Comparison of ENCODE assay signal across 13 cellular contexts in the genomic region with DNA sequence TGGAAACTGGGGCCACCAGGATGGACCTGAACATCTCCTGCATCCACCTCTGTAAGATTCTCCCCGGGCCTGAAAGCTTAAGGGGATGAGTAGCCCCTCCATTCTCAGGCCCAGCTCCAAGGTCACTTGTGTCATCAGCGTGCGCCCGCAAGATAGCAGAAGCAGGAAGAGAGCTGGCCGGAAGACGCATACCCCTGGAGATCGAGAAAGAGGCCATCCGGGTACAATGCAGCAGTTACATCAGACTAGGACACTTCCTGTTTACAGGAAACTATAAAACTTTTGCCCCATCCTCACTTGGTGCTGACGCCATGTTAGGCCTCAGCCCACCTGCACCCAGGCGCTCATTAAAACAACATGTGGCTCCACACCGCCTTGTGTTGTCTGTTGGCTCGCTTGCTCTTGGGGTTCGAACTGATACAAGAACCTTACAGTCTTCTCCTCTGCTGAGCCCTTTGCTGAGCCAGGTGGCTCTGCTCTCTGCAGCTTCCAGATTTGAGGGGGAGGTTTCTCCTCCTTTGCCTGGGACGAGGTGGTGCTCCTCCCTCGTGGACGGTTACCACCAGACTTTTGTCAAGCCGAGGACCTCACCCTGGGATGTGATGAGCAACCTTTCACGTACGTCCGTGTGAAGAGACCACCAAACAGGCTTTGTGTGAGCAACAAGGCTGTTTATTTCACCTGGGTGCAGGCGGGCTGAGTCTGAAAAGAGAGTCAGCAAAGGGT.
"Had no signal": no experiment of that assay in that cellular context is flagged by ENCODE, and none has a peak within 500 bp of the region (broad histone marks: within the 10 kb centered on the region; RNA-seq: fewer than 3 reads in every experiment).

No MANE protein-coding gene starts in this region.

- H3K4me1 Mint-ChIP-seq: activated naive CD8-positive, alpha-beta T cell treated with anti-CD3 and anti-CD28 coated beads, Interleukin-2, amount 50 U/mL, for 24 hours had no signal

- H3K27ac ChIP-seq: ascending aorta, esophagus squamous epithelium, left lung, testis had no signal

- ATAC-seq: activated naive CD8-positive, alpha-beta T cell treated with anti-CD3 and anti-CD28 coated beads, Interleukin-2, amount 50 U/mL, for 24 hours; left lung; stimulated activated naive CD8-positive, alpha-beta T cell treated with anti-CD3 and anti-CD28 coated beads, Interleukin-15, amount 100 ng/mL, for 72 hours had no signal

- H3K4me1 ChIP-seq: ascending aorta, esophagus squamous epithelium, left lung, testis had no signal

- H3K27me3 ChIP-seq: ascending aorta, testis had no signal

- DNase-seq: activated CD4-positive, alpha-beta T cell treated with anti-CD3 and anti-CD28 coated beads for 48 hours; activated effector memory CD4-positive, alpha-beta T cell treated with Interleukin-2 at 50 U/mL for 16 hours; activated naive CD8-positive, alpha-beta T cell treated with anti-CD3 and anti-CD28 coated beads, Interleukin-2, amount 50 U/mL, for 24 hours; esophagus squamous epithelium; foreskin fibroblast; left lung; mesenchymal stem cell; stimulated activated CD4-positive, alpha-beta T cell treated with anti-CD3 and anti-CD28 coated beads, Interleukin-4, amount 100 ng/mL, for 4 hours; stimulated activated naive CD8-positive, alpha-beta T cell treated with anti-CD3 and anti-CD28 coated beads, Interleukin-15, amount 100 ng/mL, for 72 hours; T-helper 9 cell; testis had no signal

- H3K27ac Mint-ChIP-seq: activated naive CD8-positive, alpha-beta T cell treated with anti-CD3 and anti-CD28 coated beads, Interleukin-2, amount 50 U/mL, for 24 hours had no signal

- H3K4me3 Mint-ChIP-seq: activated naive CD8-positive, alpha-beta T cell treated with anti-CD3 and anti-CD28 coated beads, Interleukin-2, amount 50 U/mL, for 24 hours; stimulated activated naive CD8-positive, alpha-beta T cell treated with anti-CD3 and anti-CD28 coated beads, Interleukin-15, amount 100 ng/mL, for 72 hours had no signal

- H3K4me3 ChIP-seq: ascending aorta, esophagus squamous epithelium, left lung, testis had no signal

- H3K9me3 Mint-ChIP-seq: activated naive CD8-positive, alpha-beta T cell treated with anti-CD3 and anti-CD28 coated beads, Interleukin-2, amount 50 U/mL, for 24 hours; stimulated activated naive CD8-positive, alpha-beta T cell treated with anti-CD3 and anti-CD28 coated beads, Interleukin-15, amount 100 ng/mL, for 72 hours had no signal

- H3K36me3 ChIP-seq: ascending aorta, esophagus squamous epithelium, left lung had no signal

- H3K9me3 ChIP-seq: ascending aorta, esophagus squamous epithelium, left lung, testis had no signal

- FAIRE-seq: bronchial epithelial cell had no signal
